In genomic region chr21:35457097-35457496, GRCh38 we compare ENCODE assay signal across 22 cellular contexts.
DNase-seq lines count a peak whose midpoint lies in the region; ATAC-seq, FAIRE-seq and TF ChIP-seq lines count a peak whose summit lies in the region.
"Had no signal": no experiment of that assay in that cellular context is flagged by ENCODE, and none has a peak within 500 bp of the region (broad histone marks: within the 10 kb centered on the region; RNA-seq: fewer than 3 reads in every experiment).

No MANE protein-coding gene starts in this region.

- peaks cover 6% of the 10 kb centered on the region for H3K9me3 Mint-ChIP-seq in activated naive CD4-positive, alpha-beta T cell treated with anti-CD3 and anti-CD28 coated beads, Interleukin-2, amount 10 ng/mL, durations not matched to agents 7 days and 5 days
- H3K9me3 Mint-ChIP-seq in activated CD8-positive, alpha-beta T cell treated with anti-CD3 and anti-CD28 coated beads, Interleukin-2, amount 10 ng/mL, durations not matched to agents 7 days and 5 days (ENCODE audit: insufficient read depth): peaks cover 19% of the 10 kb centered on the region
- H3K9me3 Mint-ChIP-seq: CD4-positive, alpha-beta T cell had no signal

- H3K4me1 ChIP-seq in H1 (replicated peaks in 1 of 4; ENCODE audit: control insufficient read depth in 3 of 4, insufficient read depth in 4 of 4, low read length in 3 of 4) (peaks cover 0 to 10% (median 4%) of the 10 kb centered on the region in 4 experiments; a peak in 4 of 7 replicates), esophagus muscularis mucosa (no peaks in the 10 kb centered on the region)
- H3K4me1 ChIP-seq: BLaER1, HAP-1 had no signal

- H2AFZ ChIP-seq in H1 (ENCODE audit: low read length): 0 out of 2 replicates have a peak overlapping the region, but pooled peaks have one; percentile 25

- H2BK15ac ChIP-seq in H1 (ENCODE audit: low read length): no peak overlapping the region

- H2BK20ac ChIP-seq in H1 (ENCODE audit: low read length): no peak overlapping the region

- no peak overlapping the region for H3K18ac ChIP-seq in H1 (ENCODE audit: extremely low read depth, low read length)

- WGBS in H1 (ENCODE audit: extremely low coverage in 1 of 2, insufficient coverage in 1 of 2, insufficient read length in 1 of 2, insufficient replicate concordance in 2 of 2, low coverage in 1 of 2, low lambda C conversion rate in 2 of 2, missing lambda C conversion rate in 1 of 2), 2 experiments: 86% methylated on average over 6 of the region's 6 CpGs; no CpG with 5 or more reads in 1 of the 2 experiments
- WGBS in esophagus muscularis mucosa: 83% methylated on average over 6 of the region's 6 CpGs

- ATAC-seq in activated CD8-positive, alpha-beta T cell treated with anti-CD3 and anti-CD28 coated beads, Interleukin-2, amount 10 ng/mL, durations not matched to agents 7 days and 5 days: peak; percentile 53
- ATAC-seq: Right ventricle myocardium inferior had no signal

- no peaks in the 10 kb centered on the region for H3K36me3 ChIP-seq in H1 (ENCODE audit: control insufficient read depth in 2 of 4, insufficient read depth in 4 of 4, low read length in 3 of 4)
- H3K36me3 ChIP-seq in esophagus muscularis mucosa: no peaks in the 10 kb centered on the region
- H3K36me3 ChIP-seq: BLaER1, HAP-1 had no signal

- no peak overlapping the region for H3K4ac ChIP-seq in H1 (replicated peaks; ENCODE audit: insufficient read length, low read depth, low read length)

- H2AK5ac ChIP-seq in H1 (ENCODE audit: low read depth, low read length): no peak overlapping the region; the same call in 1 of the 2 replicates

- H3K4me3 Mint-ChIP-seq in activated naive CD4-positive, alpha-beta T cell treated with anti-CD3 and anti-CD28 coated beads, Interleukin-2, amount 10 ng/mL, durations not matched to agents 7 days and 5 days: no peak overlapping the region
- H3K4me3 Mint-ChIP-seq in activated CD8-positive, alpha-beta T cell treated with anti-CD3 and anti-CD28 coated beads, Interleukin-2, amount 10 ng/mL, durations not matched to agents 7 days and 5 days: no peak overlapping the region
- H3K4me3 Mint-ChIP-seq: CD4-positive, alpha-beta T cell had no signal

- TF ChIP-seq CTCF in H1 (IDR thresholded peaks at IDR 0.05; ENCODE audit: control extremely low read depth in 1 of 3, insufficient read depth in 1 of 3, low read depth in 1 of 3, low read length in 3 of 3) (no peak), esophagus muscularis mucosa (IDR thresholded peaks at IDR 0.05) (no peak)

- no peak for TF ChIP-seq POLR2A in H1 (IDR thresholded peaks at IDR 0.05; ENCODE audit: control extremely low read depth in 1 of 2, low read depth in 2 of 2, low read length in 2 of 2)
- TF ChIP-seq POLR2A in esophagus muscularis mucosa (IDR thresholded peaks at IDR 0.05; ENCODE audit: low read depth): no peak

- H4K5ac ChIP-seq in H1 (ENCODE audit: insufficient read length, low read depth, low read length): no peak overlapping the region

- H3K27ac ChIP-seq in H1 (ENCODE audit: low read depth, low read length): no peak overlapping the region
- H3K27ac ChIP-seq in esophagus muscularis mucosa (replicated peaks in 1 of 4): no peak overlapping the region
- H3K27ac ChIP-seq: BLaER1 had no signal

- H3K27ac Mint-ChIP-seq in activated naive CD4-positive, alpha-beta T cell treated with anti-CD3 and anti-CD28 coated beads, Interleukin-2, amount 10 ng/mL, durations not matched to agents 7 days and 5 days: peak overlapping the region; percentile 24
- peak overlapping the region; percentile 80 for H3K27ac Mint-ChIP-seq in activated CD8-positive, alpha-beta T cell treated with anti-CD3 and anti-CD28 coated beads, Interleukin-2, amount 10 ng/mL, durations not matched to agents 7 days and 5 days
- H3K27ac Mint-ChIP-seq: CD4-positive, alpha-beta T cell had no signal

- H2BK12ac ChIP-seq in H1 (ENCODE audit: low read depth, low read length): no peak overlapping the region

- peaks cover 2% of the 10 kb centered on the region for H3K36me3 Mint-ChIP-seq in activated naive CD4-positive, alpha-beta T cell treated with anti-CD3 and anti-CD28 coated beads, Interleukin-2, amount 10 ng/mL, durations not matched to agents 7 days and 5 days
- peaks cover 19% of the 10 kb centered on the region for H3K36me3 Mint-ChIP-seq in activated CD8-positive, alpha-beta T cell treated with anti-CD3 and anti-CD28 coated beads, Interleukin-2, amount 10 ng/mL, durations not matched to agents 7 days and 5 days (ENCODE audit: low read depth)

- no peak overlapping the region for H4K8ac ChIP-seq in H1 (ENCODE audit: extremely low read depth, insufficient read depth, low read length)

- TF ChIP-seq RAD21 in H1 (IDR thresholded peaks at IDR 0.05 in 1 of 2, conservative IDR thresholded peaks at IDR 0.05 in 1 of 2; ENCODE audit: low read depth in 2 of 2, low read length in 2 of 2): no peak

- H3K4me3 ChIP-seq in H1 (ENCODE audit: extremely low read depth in 1 of 4, insufficient read depth in 2 of 4, low read depth in 3 of 4, low read length in 4 of 4): no peak overlapping the region
- no peak overlapping the region for H3K4me3 ChIP-seq in esophagus muscularis mucosa
- H3K4me3 ChIP-seq: BLaER1, HAP-1 had no signal

- H2BK120ac ChIP-seq in H1 (replicated peaks; ENCODE audit: low read depth, low read length): no peak overlapping the region

- intact Hi-C loops in esophagus muscularis mucosa (cut with DNase I): no loop called here

- H3K56ac ChIP-seq in H1 (replicated peaks; ENCODE audit: insufficient read length, low read depth, low read length): no peak overlapping the region

- H3K14ac ChIP-seq in H1 (ENCODE audit: insufficient read length): no peak overlapping the region

- H3K4me1 Mint-ChIP-seq in activated naive CD4-positive, alpha-beta T cell treated with anti-CD3 and anti-CD28 coated beads, Interleukin-2, amount 10 ng/mL, durations not matched to agents 7 days and 5 days: peaks cover 14% of the 10 kb centered on the region
- peaks cover 17% of the 10 kb centered on the region for H3K4me1 Mint-ChIP-seq in activated CD8-positive, alpha-beta T cell treated with anti-CD3 and anti-CD28 coated beads, Interleukin-2, amount 10 ng/mL, durations not matched to agents 7 days and 5 days (ENCODE audit: low read depth)

- H3K4me2 ChIP-seq in H1 (ENCODE audit: insufficient read depth in 1 of 2, low read depth in 2 of 2, low read length in 2 of 2): no peak overlapping the region
- H3K4me2 ChIP-seq: BLaER1 had no signal

- no peaks in the 10 kb centered on the region for H3K79me1 ChIP-seq in H1 (ENCODE audit: low read depth, low read length)

- no peaks in the 10 kb centered on the region for H3K27me3 Mint-ChIP-seq in activated naive CD4-positive, alpha-beta T cell treated with anti-CD3 and anti-CD28 coated beads, Interleukin-2, amount 10 ng/mL, durations not matched to agents 7 days and 5 days
- H3K27me3 Mint-ChIP-seq in activated CD8-positive, alpha-beta T cell treated with anti-CD3 and anti-CD28 coated beads, Interleukin-2, amount 10 ng/mL, durations not matched to agents 7 days and 5 days (ENCODE audit: low read depth): no peaks in the 10 kb centered on the region
- H3K27me3 Mint-ChIP-seq: CD4-positive, alpha-beta T cell had no signal

- FAIRE-seq in H1 (lab: Jason Lieb, UNC): no peak
- FAIRE-seq: GM12891 had no signal

- no peaks in the 10 kb centered on the region for H3K23me2 ChIP-seq in H1 (ENCODE audit: low read depth, low read length)

- no peaks in the 10 kb centered on the region for H4K20me1 ChIP-seq in H1 (replicated peaks in 1 of 2; ENCODE audit: control insufficient read depth in 1 of 2, insufficient read depth in 2 of 2, low read length in 2 of 2)
- H4K20me1 ChIP-seq: BLaER1 had no signal

- no peak overlapping the region for H4K91ac ChIP-seq in H1 (replicated peaks; ENCODE audit: insufficient read length, low read length)

- no peaks in the 10 kb centered on the region for H3K79me2 ChIP-seq in H1 (ENCODE audit: control insufficient read depth in 1 of 2, insufficient read depth in 2 of 2, low read length in 2 of 2)

- no peak overlapping the region for H2BK5ac ChIP-seq in H1 (ENCODE audit: low read depth, low read length)

- CTCF ChIA-PET in activated naive CD4-positive, alpha-beta T cell treated with anti-CD3 and anti-CD28 coated beads, Interleukin-2, amount 10 ng/mL, durations not matched to agents 7 days and 5 days (lab: Charles Lee): no interaction called here
- CTCF ChIA-PET in activated CD8-positive, alpha-beta T cell treated with anti-CD3 and anti-CD28 coated beads, Interleukin-2, amount 10 ng/mL, durations not matched to agents 7 days and 5 days (lab: Charles Lee): no interaction called here
- CTCF ChIA-PET in H1 (lab: Charles Lee; ENCODE audit: partially characterized antibody): interaction anchor here (0.8 kb wide), 1 partner anchor 15 kb away, joined by 3 read pairs; no protein-coding TSS in a partner anchor

- TF ChIP-seq EP300 in H1 (IDR thresholded peaks at IDR 0.05; ENCODE audit: borderline replicate concordance in 1 of 2, low read depth in 2 of 2, low read length in 2 of 2) (no peak), esophagus muscularis mucosa (IDR thresholded peaks at IDR 0.05) (no peak)

- H3K27me3 ChIP-seq in H1 (replicated peaks in 1 of 4; ENCODE audit: control insufficient read depth in 3 of 4, extremely low read depth in 1 of 4, insufficient read depth in 3 of 4, low read length in 3 of 4) (peaks cover 0 to 1% (median 0%) of the 10 kb centered on the region in 4 experiments; a peak in 1 of 7 replicates), esophagus muscularis mucosa (no peaks in the 10 kb centered on the region)
- H3K27me3 ChIP-seq: BLaER1 had no signal

- H3K9ac ChIP-seq in H1 (replicated peaks in 1 of 4; ENCODE audit: extremely low read depth in 1 of 4, low read depth in 3 of 4, low read length in 3 of 4): no peak overlapping the region
- H3K9ac ChIP-seq: BLaER1 had no signal

- H3K9me3 ChIP-seq in H1 (ENCODE audit: insufficient read depth in 2 of 2, low read depth in 1 of 2, low read length in 1 of 2) (peaks cover 1 to 2% of the 10 kb centered on the region in 2 experiments; a peak in 1 of 4 replicates), esophagus muscularis mucosa (no peaks in the 10 kb centered on the region)
- H3K9me3 ChIP-seq: HAP-1 had no signal

- H3K23ac ChIP-seq in H1 (ENCODE audit: insufficient read length): no peak overlapping the region

- POLR2A ChIA-PET in activated CD8-positive, alpha-beta T cell treated with anti-CD3 and anti-CD28 coated beads, Interleukin-2, amount 10 ng/mL, durations not matched to agents 7 days and 5 days (lab: Charles Lee): interaction anchor here (0.7 kb wide), 1 partner anchor 19 kb away, joined by 3 read pairs; no protein-coding TSS in a partner anchor
- POLR2A ChIA-PET in H1 (lab: Charles Lee; ENCODE audit: partially characterized antibody): no interaction called here

- peak; percentile 54 for DNase-seq in activated naive CD4-positive, alpha-beta T cell treated with anti-CD3 and anti-CD28 coated beads, Interleukin-2, amount 10 ng/mL, durations not matched to agents 7 days and 5 days
- DNase-seq in activated naive CD4-positive, alpha-beta T cell treated with Interleukin-2 at 50 U/mL for 16 hours: no peak
- peak; percentile 64 for DNase-seq in activated CD8-positive, alpha-beta T cell treated with anti-CD3 and anti-CD28 coated beads, Interleukin-2, amount 10 ng/mL, durations not matched to agents 7 days and 5 days
- DNase-seq in H1 (ENCODE audit: low read depth in 1 of 2, low spot score in 2 of 2) (no peak), SK-N-DZ (ENCODE audit: low spot score) (no peak), OCI-M2 (lab: John Stamatoyannopoulos, UW; ENCODE audit: unreplicated experiment) (no peak), esophagus muscularis mucosa (ENCODE audit: extremely low spot score) (no peak)
- DNase-seq: ACHN; CD4-positive, alpha-beta T cell; DMS 273 treated with DMSO at 0.1 percent for 48 hours; DMS79 treated with DMSO at 0.1 percent for 48 hours; MM.1S; NCI-H1048; NCI-H1417 treated with DMSO at 0.1 percent for 48 hours; NCI-H187; NCI-H446 treated with DMSO at 0.1 percent for 48 hours; NCI-H526 treated with DMSO at 0.1 percent for 48 hours; OCI-M1 had no signal

Comparison
In these comparisons a context has a peak if more than half of its experiments do, and no peak if none do; other contexts are left out.
1. DNase-seq: peak in activated naive CD4-positive, alpha-beta T cell treated with anti-CD3 and anti-CD28 coated beads, Interleukin-2, amount 10 ng/mL, durations not matched to agents 7 days and 5 days (single experiment) and activated CD8-positive, alpha-beta T cell treated with anti-CD3 and anti-CD28 coated beads, Interleukin-2, amount 10 ng/mL, durations not matched to agents 7 days and 5 days (single experiment); none in activated naive CD4-positive, alpha-beta T cell treated with Interleukin-2 at 50 U/mL for 16 hours (single experiment), H1 (0 of 2), SK-N-DZ (single experiment), OCI-M2 (single experiment) and esophagus muscularis mucosa (single experiment).